16 cellular contexts compared by ENCODE assay signal in genomic region chr3:64111872-64112271, GRCh38.
"Had no signal": no experiment of that assay in that cellular context is flagged by ENCODE, and none has a peak within 500 bp of the region (broad histone marks: within the 10 kb centered on the region; RNA-seq: fewer than 3 reads in every experiment).

No MANE protein-coding gene starts in this region.

- H3K27me3 Mint-ChIP-seq: brain had no signal

- ATAC-seq: activated CD4-positive, CD25-positive, alpha-beta regulatory T cell treated with anti-CD3 and anti-CD28 coated beads, Interleukin-2, amount 50 U/mL, for 24 hours; activated naive CD4-positive, alpha-beta T cell treated with anti-CD3 and anti-CD28 coated beads, Interleukin-2, amount 50 U/mL, for 72 hours; left cardiac atrium; lower lobe of right lung; naive thymus-derived CD4-positive, alpha-beta T cell; psoas muscle; stimulated activated naive CD8-positive, alpha-beta T cell treated with anti-CD3 and anti-CD28 coated beads, Interleukin-15, Interleukin-2, amounts not matched to agents 100 U/mL and 50 U/mL, for 24 hours had no signal

- DNase-seq: activated effector memory CD4-positive, alpha-beta T cell treated with Interleukin-2 at 50 U/mL for 16 hours; amniotic stem cell; cerebellar nuclear complex; foreskin melanocyte; head of caudate nucleus; left cardiac atrium; lower lobe of right lung; naive thymus-derived CD4-positive, alpha-beta T cell; psoas muscle; stimulated activated CD4-positive, alpha-beta T cell treated with anti-CD3 and anti-CD28 coated beads, Interleukin-2, amount 100 ng/mL, for 48 hours; stimulated activated naive CD8-positive, alpha-beta T cell treated with anti-CD3 and anti-CD28 coated beads, Interleukin-15, Interleukin-2, amounts not matched to agents 100 U/mL and 50 U/mL, for 24 hours; upper lobe of left lung had no signal

- H3K27ac Mint-ChIP-seq: activated naive CD4-positive, alpha-beta T cell treated with anti-CD3 and anti-CD28 coated beads, Interleukin-2, amount 50 U/mL, for 72 hours; naive thymus-derived CD4-positive, alpha-beta T cell; T-helper 2 cell treated with Interferon-gamma antibody and Interleukin-4, amounts not matched to agents 5 μg/mL and 100 μg/mL, for 36 hours had no signal

- H3K9me3 Mint-ChIP-seq: T-helper 2 cell treated with Interferon-gamma antibody and Interleukin-4, amounts not matched to agents 5 μg/mL and 100 μg/mL, for 36 hours had no signal

- H3K4me3 Mint-ChIP-seq: brain; naive thymus-derived CD4-positive, alpha-beta T cell; T-helper 2 cell treated with Interferon-gamma antibody and Interleukin-4, amounts not matched to agents 5 μg/mL and 100 μg/mL, for 36 hours had no signal
